10 cellular contexts compared by ENCODE assay signal in genomic region chr16:71414038-71414437, GRCh38. TPM values are rescaled to one million over a fixed set of nuclear protein-coding genes. Genes with fewer than 3 reads are reported as not detected.
"Had no signal": no experiment of that assay in that cellular context is flagged by ENCODE, and none has a peak within 500 bp of the region (broad histone marks: within the 10 kb centered on the region; RNA-seq: fewer than 3 reads in every experiment).

No MANE protein-coding gene starts in this region.

- H3K36me3 ChIP-seq: HAP-1 had no signal

- H3K9me3 Mint-ChIP-seq: HFFc6, IgD-negative memory B cell had no signal

- H2AFZ ChIP-seq: GM23248 had no signal

- H3K9ac ChIP-seq: GM23248 had no signal

- DNase-seq: GM23248, GOT3, H7, HFFc6 had no signal

- ATAC-seq: HCT116 had no signal

- H3K4me1 ChIP-seq: HAP-1 had no signal

- H3K9me3 ChIP-seq: HAP-1 had no signal

- H3K27ac Mint-ChIP-seq: HFFc6 had no signal

- H3K4me3 ChIP-seq: GM23248, HAP-1 had no signal

- H3K4me3 Mint-ChIP-seq: HFFc6, IgD-negative memory B cell had no signal

- H3K27ac ChIP-seq: GM23248, HL-60 had no signal

RNA-seq across cellular contexts. Expression of gene TLE7, which starts 27.8 kb away (rescaled TPM):
- total RNA-seq: GM23248, H4, H7, HFFc6, HT1080 had no signal
- polyA plus RNA-seq: GM23248, IgD-negative memory B cell had no signal

RNA-seq across cellular contexts. Expression of gene CALB2, which starts 55.5 kb away (rescaled TPM):
- polyA plus RNA-seq: IgD-negative memory B cell had no signal
